ENCODE assay signal across 8 cellular contexts in genomic region chr2:105329561-105330495, GRCh38. TPM values are rescaled to one million over a fixed set of nuclear protein-coding genes. Genes with fewer than 3 reads are reported as not detected.
DNase-seq lines count a peak whose midpoint lies in the region; ATAC-seq lines count a peak whose summit lies in the region.

Gene TGFBRAP1 (minus strand): TSS chr2:105329735. CDS start chr2:105308301, 21,434 bp downstream.

- no peaks in the 10 kb centered on the region for H3K9me3 ChIP-seq in ectodermal cell (ENCODE audit: control insufficient read depth, low read length)

- no peaks in the 10 kb centered on the region for H3K27me3 Mint-ChIP-seq in activated CD4-positive, alpha-beta memory T cell treated with anti-CD3 and anti-CD28 coated beads for 36 hours
- no peaks in the 10 kb centered on the region for H3K27me3 Mint-ChIP-seq in memory B cell

- CTCF ChIA-PET in activated CD4-positive, alpha-beta memory T cell treated with anti-CD3 and anti-CD28 coated beads for 36 hours (lab: Charles Lee), result interaction anchor here (1.0 to 1.5 kb wide), 2 partner anchors 10 to 15 kb away, joined by 3 to 4 read pairs; no protein-coding TSS in a partner anchor

- H3K36me3 ChIP-seq in ectodermal cell (ENCODE audit: control insufficient read depth, insufficient read depth, low read length), result peaks cover 5% of the 10 kb centered on the region

- H3K4me3 ChIP-seq in ectodermal cell (ENCODE audit: insufficient read depth, low read depth, low read length), result peak within 1 kb of the TSS; percentile 57

- intact Hi-C loops in Right ventricle myocardium inferior (cut with DNase I) (no loop called here), cardiac septum (cut with DNase I) (no loop called here)
- intact Hi-C loops in activated CD4-positive, alpha-beta memory T cell treated with anti-CD3 and anti-CD28 coated beads for 36 hours (cut with micrococcal nuclease), result loop anchor here (1.0 to 10.0 kb wide), 4 partner anchors 7 to 415 kb away; partner anchors contain the start of genes C2orf49, MRPS9 and NCK2

- H3K27me3 ChIP-seq in ectodermal cell (ENCODE audit: control insufficient read depth, insufficient read depth, low read length, poor library complexity, severe bottlenecking), result no peaks in the 10 kb centered on the region

- peak within 1 kb of the TSS; percentile 97 for H3K4me3 Mint-ChIP-seq in activated CD4-positive, alpha-beta memory T cell treated with anti-CD3 and anti-CD28 coated beads for 36 hours
- peak within 1 kb of the TSS; percentile 87 for H3K4me3 Mint-ChIP-seq in memory B cell

- H3K4me1 ChIP-seq in ectodermal cell (ENCODE audit: control insufficient read depth, insufficient read depth, low read length), result peaks cover 6% of the 10 kb centered on the region

- H3K4me1 Mint-ChIP-seq in activated CD4-positive, alpha-beta memory T cell treated with anti-CD3 and anti-CD28 coated beads for 36 hours (ENCODE audit: low read depth), result peaks cover 31% of the 10 kb centered on the region
- peaks cover 28% of the 10 kb centered on the region for H3K4me1 Mint-ChIP-seq in memory B cell

- POLR2A ChIA-PET in activated CD4-positive, alpha-beta memory T cell treated with anti-CD3 and anti-CD28 coated beads for 36 hours (lab: Charles Lee), result interaction anchor here (0.7 to 2.0 kb wide), 5 partner anchors 8 to 277 kb away, joined by 3 to 16 read pairs (median 6); partner anchors contain the start of gene C2orf49

- DNase-seq in Right ventricle myocardium inferior (ENCODE audit: missing footprints) (peak; percentile 81), cardiac septum (ENCODE audit: low spot score) (no peak), NCI-H2227 (lab: John Stamatoyannopoulos, UW; ENCODE audit: unreplicated experiment) (peak; percentile 81), memory B cell (ENCODE audit: low spot score in 2 of 2) (peak; percentile 60 to 71)
- DNase-seq in activated CD4-positive, alpha-beta memory T cell treated with anti-CD3 and anti-CD28 coated beads for 36 hours, result peak; percentile 58
- DNase-seq in stimulated activated CD4-positive, alpha-beta T cell treated with anti-CD3 and anti-CD28 coated beads, TNF-alpha, amount 100 ng/mL, for 4 hours (ENCODE audit: low read depth in 3 of 3), result peak; percentile 18 to 46 (median 28)

- no peaks in the 10 kb centered on the region for H3K9me3 Mint-ChIP-seq in activated CD4-positive, alpha-beta memory T cell treated with anti-CD3 and anti-CD28 coated beads for 36 hours
- H3K9me3 Mint-ChIP-seq in memory B cell, result no peaks in the 10 kb centered on the region

- peak within 1 kb of the TSS; percentile 48 for H3K27ac ChIP-seq in ectodermal cell (ENCODE audit: insufficient read depth, low read depth, low read length, poor library complexity, severe bottlenecking)

- 3 to 4% methylated on average over 101 of the region's 101 CpGs for WGBS in ectodermal cell, 2 experiments

- H3K27ac Mint-ChIP-seq in activated CD4-positive, alpha-beta memory T cell treated with anti-CD3 and anti-CD28 coated beads for 36 hours, result peak within 1 kb of the TSS; percentile 91
- H3K27ac Mint-ChIP-seq in memory B cell, result peak within 1 kb of the TSS; percentile 93

- ATAC-seq in Right ventricle myocardium inferior (peak; percentile 87), HG02884 (IDR thresholded peaks at IDR 0.05; ENCODE audit: unreplicated experiment) (peak; percentile 70), memory B cell (ENCODE audit: low read depth) (peak; percentile 91)

- peaks cover 2% of the 10 kb centered on the region for H3K36me3 Mint-ChIP-seq in activated CD4-positive, alpha-beta memory T cell treated with anti-CD3 and anti-CD28 coated beads for 36 hours
- no peaks in the 10 kb centered on the region for H3K36me3 Mint-ChIP-seq in memory B cell

RNA-seq across cellular contexts. Expression of gene TGFBRAP1, which starts in this region (rescaled TPM):
- total RNA-seq in Right ventricle myocardium inferior (10.3 TPM), cardiac septum (9.8 TPM)
- total RNA-seq in activated CD4-positive, alpha-beta memory T cell treated with anti-CD3 and anti-CD28 coated beads for 36 hours, result 10 to 100 TPM; 16.8 to 16.9 TPM
- 21.3 TPM for polyA plus RNA-seq in ectodermal cell (2013, experiment 1 of 4)
- polyA plus RNA-seq in ectodermal cell (2013, experiment 2 of 4), result 22.6 TPM
- 15.7 TPM for polyA plus RNA-seq in ectodermal cell (2013, experiment 3 of 4)
- polyA plus RNA-seq in ectodermal cell (2013, experiment 4 of 4), result 15.8 TPM
